20 cellular contexts compared by ENCODE assay signal in the genomic region with DNA sequence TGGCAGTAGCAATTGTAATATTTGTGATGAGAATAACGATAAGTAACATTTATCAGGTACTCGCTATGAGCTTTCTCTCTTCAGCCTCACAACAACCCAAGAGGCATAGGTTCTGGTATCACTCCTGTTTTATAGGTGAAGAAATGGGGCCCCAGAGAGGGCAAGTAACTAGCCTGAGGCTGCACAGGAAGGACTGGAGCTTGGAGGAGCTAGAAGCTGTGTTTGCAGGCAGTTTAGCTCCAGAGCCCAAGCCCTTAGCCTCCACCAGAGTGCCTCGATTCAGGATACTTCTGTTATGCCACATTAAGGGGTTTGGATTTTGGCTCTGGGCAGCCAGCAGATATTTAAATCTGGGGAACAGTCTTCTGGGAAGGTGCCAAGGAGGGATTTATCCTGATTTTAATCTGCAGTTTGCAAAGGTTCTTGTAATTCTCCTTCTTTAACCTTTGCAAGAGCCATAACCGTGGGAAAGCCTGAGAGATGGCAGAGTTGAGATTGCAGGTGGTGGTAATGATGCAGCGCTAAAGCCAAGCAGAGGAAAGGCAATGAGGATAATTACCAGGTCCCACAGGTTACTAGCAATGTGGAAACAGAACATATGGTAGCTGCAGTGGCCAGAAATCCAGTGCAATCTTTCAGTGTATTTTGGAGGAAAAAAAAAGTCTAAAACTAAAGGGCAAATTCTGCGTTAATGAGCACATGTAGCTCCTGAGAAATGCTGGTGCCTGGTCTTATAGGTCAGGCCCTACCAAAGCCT. TPM values are rescaled to one million over a fixed set of nuclear protein-coding genes. Genes with fewer than 3 reads are reported as not detected.
DNase-seq lines count a peak whose midpoint lies in the region; ATAC-seq lines count a peak whose summit lies in the region.
"Had no signal": no experiment of that assay in that cellular context is flagged by ENCODE, and none has a peak within 500 bp of the region (broad histone marks: within the 10 kb centered on the region; RNA-seq: fewer than 3 reads in every experiment).

No MANE protein-coding gene starts in this region.

- H3K27me3 ChIP-seq in Karpas-422 (ENCODE audit: low read length): no peaks in the 10 kb centered on the region
- H3K27me3 ChIP-seq: BE2C had no signal

- no peak overlapping the region for H3K4me3 ChIP-seq in Karpas-422 (ENCODE audit: low read length)
- H3K4me3 ChIP-seq: GM12878, SK-N-MC had no signal

- ATAC-seq in activated CD8-positive, alpha-beta memory T cell treated with anti-CD3 and anti-CD28 coated beads, Interleukin-2, amount 10 ng/mL, durations not matched to agents 7 days and 5 days: no peak
- no peak for ATAC-seq in HG03175 (IDR thresholded peaks at IDR 0.05; ENCODE audit: unreplicated experiment)
- ATAC-seq: GM12878 had no signal

- no peak overlapping the region for H3K27ac ChIP-seq in Karpas-422 (ENCODE audit: low read length)
- H3K27ac ChIP-seq: KMS-11, RWPE1, SK-N-MC had no signal

- no peaks in the 10 kb centered on the region for H3K4me1 Mint-ChIP-seq in activated CD8-positive, alpha-beta memory T cell treated with anti-CD3 and anti-CD28 coated beads, Interleukin-2, amount 10 ng/mL, durations not matched to agents 7 days and 5 days

- DNase-seq in activated CD8-positive, alpha-beta memory T cell treated with anti-CD3 and anti-CD28 coated beads, Interleukin-2, amount 10 ng/mL, durations not matched to agents 7 days and 5 days: peak; percentile 30
- no peak for DNase-seq in activated CD8-positive, alpha-beta memory T cell treated with anti-CD3 and anti-CD28 coated beads, Interleukin-2, amount 50 U/mL, for 4 hours
- peak; percentile 77 for DNase-seq in G401 (ENCODE audit: low spot score)
- peak; percentile 56 for DNase-seq in NCI-H69 (lab: John Stamatoyannopoulos, UW)
- DNase-seq in mesenteric fat pad (ENCODE audit: low spot score): peak; percentile 1
- DNase-seq in Karpas-422: no peak
- DNase-seq: BE2C; DMS79 treated with DMSO at 0.1 percent for 48 hours; MV-4-11; NCI-H1105 treated with DMSO at 0.1 percent for 48 hours; NCI-H526; NK-92 treated with Interleukin-12 subunit alpha and Interleukin-12 subunit beta, amount 100 ng/mL, for 24 hours; SHP77 treated with DMSO at 0.1 percent for 48 hours; SW 1271 had no signal

- in situ Hi-C loops in G401 (cut with HindIII; ENCODE audit: low sequenced_read_pairs): no loop called here

- H3K79me2 ChIP-seq in Karpas-422 (ENCODE audit: low read length): no peaks in the 10 kb centered on the region

- H3K4me2 ChIP-seq in Karpas-422 (ENCODE audit: low read depth, low read length, poor library complexity, severe bottlenecking): no peak overlapping the region
- H3K4me2 ChIP-seq: KMS-11 had no signal

- CTCF ChIA-PET in activated CD8-positive, alpha-beta memory T cell treated with anti-CD3 and anti-CD28 coated beads, Interleukin-2, amount 10 ng/mL, durations not matched to agents 7 days and 5 days (lab: Charles Lee): interaction anchor here (1.0 kb wide), 1 partner anchor 88 kb away, joined by 3 read pairs; no protein-coding TSS in a partner anchor

- no peak overlapping the region for H2AFZ ChIP-seq in Karpas-422 (ENCODE audit: low read length)

- H3K27ac Mint-ChIP-seq in activated CD8-positive, alpha-beta memory T cell treated with anti-CD3 and anti-CD28 coated beads, Interleukin-2, amount 10 ng/mL, durations not matched to agents 7 days and 5 days: no peak overlapping the region

- no peak overlapping the region for H3K4me3 Mint-ChIP-seq in activated CD8-positive, alpha-beta memory T cell treated with anti-CD3 and anti-CD28 coated beads, Interleukin-2, amount 10 ng/mL, durations not matched to agents 7 days and 5 days

- H3K9ac ChIP-seq in Karpas-422 (ENCODE audit: low read length): no peak overlapping the region
- H3K9ac ChIP-seq: KMS-11 had no signal

- no peaks in the 10 kb centered on the region for H3K9me3 ChIP-seq in Karpas-422 (ENCODE audit: low read length)
- H3K9me3 ChIP-seq: BE2C had no signal

- H3K9me2 ChIP-seq in Karpas-422 (replicated peaks; ENCODE audit: insufficient read depth, low read length): no peaks in the 10 kb centered on the region

- peaks cover 16% of the 10 kb centered on the region for H3K4me1 ChIP-seq in Karpas-422 (ENCODE audit: low read length)
- H3K4me1 ChIP-seq: BE2C had no signal

- no peaks in the 10 kb centered on the region for H3K36me3 ChIP-seq in Karpas-422 (ENCODE audit: insufficient read depth, low read length)
- H3K36me3 ChIP-seq: BE2C had no signal

- no peaks in the 10 kb centered on the region; the same call in 1 of the 2 replicates for H4K20me1 ChIP-seq in Karpas-422 (ENCODE audit: insufficient read depth, low read depth, low read length)

- H3K9me3 Mint-ChIP-seq in activated CD8-positive, alpha-beta memory T cell treated with anti-CD3 and anti-CD28 coated beads, Interleukin-2, amount 10 ng/mL, durations not matched to agents 7 days and 5 days (ENCODE audit: low read depth): no peaks in the 10 kb centered on the region

- no peaks in the 10 kb centered on the region for H3K36me3 Mint-ChIP-seq in activated CD8-positive, alpha-beta memory T cell treated with anti-CD3 and anti-CD28 coated beads, Interleukin-2, amount 10 ng/mL, durations not matched to agents 7 days and 5 days

- H3K27me3 Mint-ChIP-seq in activated CD8-positive, alpha-beta memory T cell treated with anti-CD3 and anti-CD28 coated beads, Interleukin-2, amount 10 ng/mL, durations not matched to agents 7 days and 5 days: peaks cover 11% of the 10 kb centered on the region

RNA-seq across cellular contexts. Expression of gene MOCOS, which starts 9.1 kb away (rescaled TPM):
- under 1 TPM; 0.40 to 0.64 TPM for total RNA-seq in activated CD8-positive, alpha-beta memory T cell treated with anti-CD3 and anti-CD28 coated beads, Interleukin-2, amount 10 ng/mL, durations not matched to agents 7 days and 5 days
- total RNA-seq in G401 (2014; rRNA removed; shearing (Covaris generic)): not detected in 2 replicates
- total RNA-seq in mesenteric fat pad: 5.8 TPM
- total RNA-seq in Karpas-422 (2014; rRNA removed; shearing (Covaris generic); ENCODE audit: low replicate concordance): not detected in 2 replicates
- total RNA-seq: A673 had no signal

Comparison
In these comparisons a context has a peak if more than half of its experiments do, and no peak if none do; other contexts are left out.
1. DNase-seq: peak in activated CD8-positive, alpha-beta memory T cell treated with anti-CD3 and anti-CD28 coated beads, Interleukin-2, amount 10 ng/mL, durations not matched to agents 7 days and 5 days (single experiment), G401 (single experiment), NCI-H69 (single experiment) and mesenteric fat pad (single experiment); none in activated CD8-positive, alpha-beta memory T cell treated with anti-CD3 and anti-CD28 coated beads, Interleukin-2, amount 50 U/mL, for 4 hours (single experiment) and Karpas-422 (single experiment).